ENCODE assay signal across 21 cellular contexts in the genomic region with DNA sequence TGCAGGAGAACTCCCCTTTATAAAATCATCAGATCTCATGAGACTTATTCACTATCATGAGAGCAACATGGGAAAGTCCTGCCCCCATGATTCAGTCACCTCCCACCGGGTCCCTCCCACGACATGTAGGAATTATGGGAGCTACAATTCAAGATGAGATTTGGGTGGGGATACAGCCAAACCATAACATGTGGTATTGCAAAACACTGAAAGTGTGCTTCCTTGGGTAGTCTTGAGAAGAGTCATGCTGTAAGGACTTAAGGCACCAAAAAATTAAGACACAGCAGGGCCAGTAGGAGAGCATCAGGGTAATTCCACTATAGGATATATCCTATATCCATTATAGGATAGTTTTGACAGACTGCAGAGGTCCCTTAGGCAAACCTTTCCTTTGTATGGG. TPM values are rescaled to one million over a fixed set of nuclear protein-coding genes. Genes with fewer than 3 reads are reported as not detected.
DNase-seq lines count a peak whose midpoint lies in the region; TF ChIP-seq lines count a peak whose summit lies in the region.
"Had no signal": no experiment of that assay in that cellular context is flagged by ENCODE, and none has a peak within 500 bp of the region (broad histone marks: within the 10 kb centered on the region; RNA-seq: fewer than 3 reads in every experiment).

No MANE protein-coding gene starts in this region.

- H3K27me3 ChIP-seq in testis, result no peaks in the 10 kb centered on the region
- H3K27me3 ChIP-seq: BE2C had no signal

- no peak overlapping the region for H3K27ac ChIP-seq in testis

- H3K9me3 ChIP-seq in testis, result no peaks in the 10 kb centered on the region
- H3K9me3 ChIP-seq: BE2C had no signal

- 75 to 91% methylated on average over 2 of the region's 2 CpGs for WGBS in testis, 2 donors

- H3K4me1 ChIP-seq in testis, result no peaks in the 10 kb centered on the region
- H3K4me1 ChIP-seq: BE2C had no signal

- no peak for TF ChIP-seq POLR2A in testis (IDR thresholded peaks at IDR 0.05)

- no peaks in the 10 kb centered on the region for H3K36me3 ChIP-seq in testis (ENCODE audit: low read depth, missing control alignments)
- H3K36me3 ChIP-seq: BE2C had no signal

- no peak overlapping the region for H3K4me3 ChIP-seq in fibroblast of the aortic adventitia (ENCODE audit: low read depth, low read length)
- H3K4me3 ChIP-seq in testis, result no peak overlapping the region

- DNase-seq in AG08395 (ENCODE audit: low spot score) (peak; percentile 38), GM04504 (ENCODE audit: low read depth) (peak; percentile 31), amniotic epithelial cell (ENCODE audit: low read depth) (peak; percentile 28), fibroblast of the aortic adventitia (ENCODE audit: low read depth) (peak; percentile 22), testis (no peak), AG08396 (ENCODE audit: low spot score) (no peak), NCI-H226 (no peak)
- no peak for DNase-seq in stimulated activated CD8-positive, alpha-beta memory T cell treated with anti-CD3 and anti-CD28 coated beads, Interleukin-4, amount 100 ng/mL, for 48 hours
- DNase-seq: 8988T; BE2C; CD4-positive, CD25-positive, alpha-beta regulatory T cell; DMS79; Karpas-422; NCI-H1694 treated with DMSO at 0.1 percent for 48 hours; NCI-H2081 treated with DMSO at 0.1 percent for 48 hours; NCI-H2171 treated with DMSO at 0.1 percent for 48 hours; NCI-H446 treated with DMSO at 0.1 percent for 48 hours; NCI-H526 treated with DMSO at 0.1 percent for 48 hours; OCI-M1 had no signal

- intact Hi-C loops in testis (cut with DNase I; ENCODE audit: low total_unique reads), result no loop called here

- no peak for TF ChIP-seq CTCF in fibroblast of the aortic adventitia (IDR thresholded peaks at IDR 0.05; ENCODE audit: insufficient read depth, low read length)
- no peak for TF ChIP-seq CTCF in testis (IDR thresholded peaks at IDR 0.05)

RNA-seq across cellular contexts. Expression of a gene that starts 29.4 kb away (rescaled TPM):
- total RNA-seq in fibroblast of the aortic adventitia (ENCODE audit: low replicate concordance), result 0.54 TPM in 1 of 2 replicates, not detected in the other
- under 1 TPM; 0.37 to 0.71 TPM for total RNA-seq in testis
- polyA plus RNA-seq in testis (ENCODE audit: insufficient read depth, low read depth, low replicate concordance), result 0.49 TPM
- total RNA-seq: CD4-positive, CD25-positive, alpha-beta regulatory T cell; H4; Right ventricle myocardium inferior had no signal
- polyA plus RNA-seq: CD4-positive, CD25-positive, alpha-beta regulatory T cell had no signal

Comparison
In these comparisons a context has a peak if more than half of its experiments do, and no peak if none do; other contexts are left out.
1. DNase-seq: peak in AG08395 (single experiment), GM04504 (single experiment), amniotic epithelial cell (single experiment) and fibroblast of the aortic adventitia (single experiment); none in testis (single experiment), stimulated activated CD8-positive, alpha-beta memory T cell treated with anti-CD3 and anti-CD28 coated beads, Interleukin-4, amount 100 ng/mL, for 48 hours (single experiment), AG08396 (single experiment) and NCI-H226 (single experiment).